In the genomic region with DNA sequence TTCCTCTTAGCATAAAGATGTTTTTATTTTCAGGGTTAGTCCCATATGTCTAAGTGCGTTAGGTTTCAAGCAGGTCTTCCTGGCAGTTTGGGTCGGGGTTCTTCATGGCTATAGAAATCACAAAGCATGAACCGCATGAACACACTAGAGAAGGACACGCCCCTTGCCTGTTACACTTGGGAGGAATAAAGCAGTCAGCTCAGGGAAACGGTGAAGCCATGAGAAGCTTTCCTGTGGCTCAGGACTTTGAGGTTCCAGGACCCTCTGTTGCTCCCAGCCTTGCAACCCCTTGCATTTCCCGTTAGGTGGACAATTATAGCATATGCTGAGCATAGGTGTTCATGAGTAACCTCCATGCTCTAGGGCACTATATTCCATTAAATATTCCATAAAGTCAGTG, we compare ENCODE assay signal across 12 cellular contexts.
DNase-seq lines count a peak whose midpoint lies in the region; ATAC-seq and TF ChIP-seq lines count a peak whose summit lies in the region.
"Had no signal": no experiment of that assay in that cellular context is flagged by ENCODE, and none has a peak within 500 bp of the region (broad histone marks: within the 10 kb centered on the region; RNA-seq: fewer than 3 reads in every experiment).

No MANE protein-coding gene starts in this region.

- WGBS in body of pancreas, 2 donors, result 43 to 55% methylated on average over 5 to 6 of the region's 6 CpGs

- DNase-seq in Right ventricle myocardium superior (no peak), right atrium auricular region (ENCODE audit: low spot score) (no peak), NCI-H510A (lab: John Stamatoyannopoulos, UW) (peak; percentile 61), left ventricle myocardium inferior (no peak), upper lobe of right lung (no peak), body of pancreas (no peak)
- DNase-seq: activated CD4-positive, CD25-positive, alpha-beta regulatory T cell treated with anti-CD3 and anti-CD28 coated beads, Interleukin-2, amount 50 U/mL, for 72 hours; activated T-cell treated with anti-CD3 and anti-CD28 coated beads, Interleukin-2, amount 50 U/mL, for 24 hours; T-cell; transverse colon had no signal

- intact Hi-C loops in Right ventricle myocardium superior (cut with DNase I) (no loop called here), left ventricle myocardium inferior (cut with micrococcal nuclease) (no loop called here), upper lobe of right lung (cut with DNase I) (no loop called here), body of pancreas (cut with DNase I) (no loop called here)

- H3K27ac ChIP-seq in right atrium auricular region, result no peak overlapping the region
- H3K27ac ChIP-seq in left ventricle myocardium inferior (replicated peaks), result peak overlapping the region; percentile 71
- no peak overlapping the region for H3K27ac ChIP-seq in upper lobe of right lung
- no peak overlapping the region for H3K27ac ChIP-seq in body of pancreas
- H3K27ac ChIP-seq: transverse colon had no signal

- no peak for TF ChIP-seq POLR2A in body of pancreas (IDR thresholded peaks at IDR 0.05)

- peak overlapping the region in 1 of 2 donors; percentile 44 for H3K4me3 ChIP-seq in right atrium auricular region
- H3K4me3 ChIP-seq in left ventricle myocardium inferior, result peak overlapping the region; percentile 59
- H3K4me3 ChIP-seq in upper lobe of right lung, result peak overlapping the region; percentile 24
- H3K4me3 ChIP-seq in body of pancreas, result no peak overlapping the region

- H3K36me3 ChIP-seq in right atrium auricular region (no peaks in the 10 kb centered on the region), left ventricle myocardium inferior (no peaks in the 10 kb centered on the region), upper lobe of right lung (no peaks in the 10 kb centered on the region), body of pancreas (replicated peaks in 1 of 2; ENCODE audit: insufficient read depth in 1 of 2, low read depth in 2 of 2) (no peaks in the 10 kb centered on the region)
- H3K36me3 ChIP-seq: transverse colon had no signal

- H3K27me3 ChIP-seq in right atrium auricular region (no peaks in the 10 kb centered on the region), left ventricle myocardium inferior (ENCODE audit: low read depth) (no peaks in the 10 kb centered on the region), upper lobe of right lung (no peaks in the 10 kb centered on the region), body of pancreas (no peaks in the 10 kb centered on the region)

- peaks cover 0 to 28% of the 10 kb centered on the region in 2 donors for H3K4me1 ChIP-seq in right atrium auricular region
- H3K4me1 ChIP-seq in left ventricle myocardium inferior, result peaks cover 61% of the 10 kb centered on the region
- H3K4me1 ChIP-seq in upper lobe of right lung, result peaks cover 12% of the 10 kb centered on the region
- no peaks in the 10 kb centered on the region for H3K4me1 ChIP-seq in body of pancreas

- peak; percentile 42 for ATAC-seq in Right ventricle myocardium superior (ENCODE audit: poor library complexity)
- peak; percentile 42 for ATAC-seq in upper lobe of right lung
- ATAC-seq in HG02798 (IDR thresholded peaks at IDR 0.05; ENCODE audit: poor library complexity, unreplicated experiment), result no peak
- no peak for ATAC-seq in GM18873 (IDR thresholded peaks at IDR 0.05; ENCODE audit: low FRiP score, unreplicated experiment)
- ATAC-seq in body of pancreas, result no peak
- ATAC-seq: T-cell had no signal

- no peaks in the 10 kb centered on the region for H3K9me3 ChIP-seq in right atrium auricular region
- no peaks in the 10 kb centered on the region for H3K9me3 ChIP-seq in left ventricle myocardium inferior (replicated peaks)
- no peaks in the 10 kb centered on the region for H3K9me3 ChIP-seq in upper lobe of right lung
- no peaks in the 10 kb centered on the region for H3K9me3 ChIP-seq in body of pancreas
- H3K9me3 ChIP-seq: transverse colon had no signal

- TF ChIP-seq CTCF in right atrium auricular region (IDR thresholded peaks at IDR 0.05) (no peak), left ventricle myocardium inferior (IDR thresholded peaks at IDR 0.05; ENCODE audit: borderline replicate concordance) (no peak), upper lobe of right lung (IDR thresholded peaks at IDR 0.05) (no peak), body of pancreas (IDR thresholded peaks at IDR 0.05) (no peak)

Comparison
In these comparisons a context has a peak if more than half of its experiments do, and no peak if none do; other contexts are left out.
1. ATAC-seq: peak in Right ventricle myocardium superior (single experiment) and upper lobe of right lung (single experiment); none in HG02798 (single experiment), GM18873 (single experiment) and body of pancreas (single experiment).
2. H3K4me3 ChIP-seq: peak in left ventricle myocardium inferior (single experiment) and upper lobe of right lung (single experiment); none in body of pancreas (0 of 2).